In the genomic region with DNA sequence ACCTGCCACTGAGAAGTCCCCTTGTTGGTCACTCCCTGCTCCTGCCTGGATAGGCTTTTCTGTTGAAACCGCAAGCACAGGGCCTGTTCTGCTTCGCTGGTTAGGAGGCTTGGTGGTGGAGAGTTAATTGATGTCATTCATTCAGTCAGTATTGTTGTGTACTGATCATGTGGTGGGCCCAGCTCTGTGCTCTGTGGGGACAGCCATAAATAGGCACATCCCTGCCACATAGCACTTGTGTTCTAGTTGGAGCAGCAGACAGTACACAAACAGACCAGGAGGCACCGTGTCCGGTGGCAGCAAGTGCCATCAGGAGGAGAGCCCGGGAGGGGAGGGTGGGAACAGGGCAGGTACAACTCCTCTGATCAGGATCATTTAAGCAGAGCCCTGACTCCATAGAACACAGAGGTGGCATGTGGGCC, we compare ENCODE assay signal across 15 cellular contexts.
DNase-seq lines count a peak whose midpoint lies in the region; ATAC-seq and TF ChIP-seq lines count a peak whose summit lies in the region.
"Had no signal": no experiment of that assay in that cellular context is flagged by ENCODE, and none has a peak within 500 bp of the region (broad histone marks: within the 10 kb centered on the region; RNA-seq: fewer than 3 reads in every experiment).

No MANE protein-coding gene starts in this region.

- ATAC-seq in heart right ventricle (peak; percentile 29 to 84 (median 63)), left lung (no peak)
- no peak for ATAC-seq in natural killer cell treated with Interleukin-12 subunit alpha and Interleukin-12 subunit beta and Interleukin-15 and Interleukin-18, amount 100 ng/mL, for 72 hours
- ATAC-seq: stimulated activated memory B cell treated with anti-CD40 and anti-IgM and Interleukin-4, amounts not matched to agents 10 μg/mL and 1 μg/mL and 100 μg/mL, for 72 hours; upper lobe of right lung had no signal

- TF ChIP-seq CTCF in heart right ventricle (IDR thresholded peaks at IDR 0.05) (no peak), HFFc6 (IDR thresholded peaks at IDR 0.05) (no peak), left lung (IDR thresholded peaks at IDR 0.05) (no peak)

- no peak overlapping the region for H3K4me3 Mint-ChIP-seq in HFFc6
- H3K4me3 Mint-ChIP-seq in natural killer cell treated with Interleukin-12 subunit alpha and Interleukin-12 subunit beta and Interleukin-15 and Interleukin-18, amount 100 ng/mL, for 72 hours, result no peak overlapping the region
- H3K4me3 Mint-ChIP-seq: activated naive CD4-positive, alpha-beta T cell treated with anti-CD3 and anti-CD28 coated beads for 36 hours; stimulated activated memory B cell treated with anti-CD40 and anti-IgM and Interleukin-4, amounts not matched to agents 10 μg/mL and 1 μg/mL and 100 μg/mL, for 72 hours had no signal

- WGBS in heart right ventricle, 2 donors, result 65 to 68% methylated on average over 5 of the region's 5 CpGs

- peaks cover 20% of the 10 kb centered on the region; the same call in 1 of the 2 replicates for H3K4me1 Mint-ChIP-seq in HFFc6 (ENCODE audit: low read depth)
- H3K4me1 Mint-ChIP-seq in natural killer cell treated with Interleukin-12 subunit alpha and Interleukin-12 subunit beta and Interleukin-15 and Interleukin-18, amount 100 ng/mL, for 72 hours (ENCODE audit: low read depth in 2 of 2), result peaks cover 48 to 57% of the 10 kb centered on the region in 2 donors

- H3K27me3 Mint-ChIP-seq in HFFc6 (ENCODE audit: insufficient read depth), result peaks cover 4% of the 10 kb centered on the region
- H3K27me3 Mint-ChIP-seq in natural killer cell treated with Interleukin-12 subunit alpha and Interleukin-12 subunit beta and Interleukin-15 and Interleukin-18, amount 100 ng/mL, for 72 hours, result no peaks in the 10 kb centered on the region

- H3K4me3 ChIP-seq in heart right ventricle, result no peak overlapping the region
- H3K4me3 ChIP-seq in left lung, result no peak overlapping the region
- H3K4me3 ChIP-seq: ovary, upper lobe of right lung had no signal

- DNase-seq in DMS 273 (lab: John Stamatoyannopoulos, UW; ENCODE audit: unreplicated experiment) (peak; percentile 80), KBM-7 (peak; percentile 57), NCI-H2107 treated with DMSO at 0.1 percent for 48 hours (lab: John Stamatoyannopoulos, UW; ENCODE audit: unreplicated experiment) (peak; percentile 93), heart right ventricle (peak in 1 of 2 donors; percentile 27), SK-N-DZ (ENCODE audit: low spot score) (no peak), HFFc6 (no peak), left lung (no peak)
- no peak for DNase-seq in natural killer cell treated with Interleukin-12 subunit alpha and Interleukin-12 subunit beta and Interleukin-15 and Interleukin-18, amount 100 ng/mL, for 72 hours (ENCODE audit: low spot score)
- DNase-seq: activated CD8-positive, alpha-beta memory T cell treated with anti-CD3 and anti-CD28 coated beads, Interleukin-2, amount 50 U/mL, for 48 hours; activated naive CD4-positive, alpha-beta T cell treated with anti-CD3 and anti-CD28 coated beads for 36 hours; ovary; small intestine; T-helper 2 cell; upper lobe of right lung had no signal

- H3K4me1 ChIP-seq in heart right ventricle (peaks cover 3 to 57% (median 17%) of the 10 kb centered on the region in 9 donors), left lung (no peaks in the 10 kb centered on the region)
- H3K4me1 ChIP-seq: upper lobe of right lung had no signal

- H3K27me3 ChIP-seq in heart right ventricle (peaks cover 0 to 12% (median 0%) of the 10 kb centered on the region in 7 donors), left lung (peaks cover 0 to 19% of the 10 kb centered on the region in 2 donors)
- H3K27me3 ChIP-seq: ovary had no signal

- intact Hi-C loops in heart right ventricle (cut with DNase I), result loop anchor here in 1 of 10 donors (10.0 kb wide), 1 partner anchor 78 kb away; no protein-coding TSS in a partner anchor
- intact Hi-C loops in left lung (cut with DNase I), result no loop called here

- no peaks in the 10 kb centered on the region for H3K36me3 ChIP-seq in heart right ventricle
- H3K36me3 ChIP-seq in left lung, result no peaks in the 10 kb centered on the region
- H3K36me3 ChIP-seq: ovary, upper lobe of right lung had no signal

- no peaks in the 10 kb centered on the region; the same call in 1 of the 2 replicates for H3K9me3 Mint-ChIP-seq in HFFc6
- H3K9me3 Mint-ChIP-seq in natural killer cell treated with Interleukin-12 subunit alpha and Interleukin-12 subunit beta and Interleukin-15 and Interleukin-18, amount 100 ng/mL, for 72 hours, result no peaks in the 10 kb centered on the region
- H3K9me3 Mint-ChIP-seq: activated naive CD4-positive, alpha-beta T cell treated with anti-CD3 and anti-CD28 coated beads for 36 hours had no signal

- H3K27ac ChIP-seq in heart right ventricle (peak overlapping the region in 8 of 10 donors; percentile 37 to 74 (median 56)), left lung (no peak overlapping the region)
- H3K27ac ChIP-seq: ovary, upper lobe of right lung had no signal

- in situ Hi-C loops in KBM-7 (cut with MboI; ENCODE audit: low pct_unique_long_range_greater_than_20kb, low sequenced_read_pairs), result no loop called here

- H3K9me3 ChIP-seq in heart right ventricle, result no peaks in the 10 kb centered on the region
- H3K9me3 ChIP-seq in left lung, result no peaks in the 10 kb centered on the region
- H3K9me3 ChIP-seq: ovary, upper lobe of right lung had no signal

- H3K27ac Mint-ChIP-seq in HFFc6, result no peak overlapping the region
- H3K27ac Mint-ChIP-seq in natural killer cell treated with Interleukin-12 subunit alpha and Interleukin-12 subunit beta and Interleukin-15 and Interleukin-18, amount 100 ng/mL, for 72 hours, result peak overlapping the region in 1 of 2 donors; percentile 76
- H3K27ac Mint-ChIP-seq: activated naive CD4-positive, alpha-beta T cell treated with anti-CD3 and anti-CD28 coated beads for 36 hours; stimulated activated memory B cell treated with anti-CD40 and anti-IgM and Interleukin-4, amounts not matched to agents 10 μg/mL and 1 μg/mL and 100 μg/mL, for 72 hours had no signal

- no peaks in the 10 kb centered on the region for H3K36me3 Mint-ChIP-seq in HFFc6 (ENCODE audit: low read depth)
- H3K36me3 Mint-ChIP-seq in natural killer cell treated with Interleukin-12 subunit alpha and Interleukin-12 subunit beta and Interleukin-15 and Interleukin-18, amount 100 ng/mL, for 72 hours, result no peaks in the 10 kb centered on the region
- H3K36me3 Mint-ChIP-seq: stimulated activated memory B cell treated with anti-CD40 and anti-IgM and Interleukin-4, amounts not matched to agents 10 μg/mL and 1 μg/mL and 100 μg/mL, for 72 hours had no signal

Comparison
In these comparisons a context has a peak if more than half of its experiments do, and no peak if none do; other contexts are left out.
1. DNase-seq: peak in DMS 273 (single experiment), KBM-7 (single experiment) and NCI-H2107 treated with DMSO at 0.1 percent for 48 hours (single experiment); none in SK-N-DZ (single experiment), HFFc6 (single experiment), left lung (0 of 2) and natural killer cell treated with Interleukin-12 subunit alpha and Interleukin-12 subunit beta and Interleukin-15 and Interleukin-18, amount 100 ng/mL, for 72 hours (single experiment).
2. ATAC-seq: peak in heart right ventricle (8 of 8); none in left lung (single experiment) and natural killer cell treated with Interleukin-12 subunit alpha and Interleukin-12 subunit beta and Interleukin-15 and Interleukin-18, amount 100 ng/mL, for 72 hours (0 of 2).
3. H3K27ac ChIP-seq: peak in heart right ventricle (8 of 10); none in left lung (0 of 2).